ENCODE assay signal across 14 cellular contexts in genomic region chr2:45946023-45946422, GRCh38.
DNase-seq lines count a peak whose midpoint lies in the region; TF ChIP-seq lines count a peak whose summit lies in the region.
"Had no signal": no experiment of that assay in that cellular context is flagged by ENCODE, and none has a peak within 500 bp of the region (broad histone marks: within the 10 kb centered on the region; RNA-seq: fewer than 3 reads in every experiment).

No MANE protein-coding gene starts in this region.

- DNase-seq in HK-2 (ENCODE audit: unreplicated experiment), result peak; percentile 72
- DNase-seq in SW 1271 (lab: John Stamatoyannopoulos, UW), result peak; percentile 27 to 59
- DNase-seq in fibroblast of peridontal ligament (ENCODE audit: extremely low read depth), result peak; percentile 62
- DNase-seq in stomach, result peak; percentile 78
- no peak for DNase-seq in T-helper 2 cell treated with Interferon-gamma antibody and Interleukin-4, amounts not matched to agents 5 μg/mL and 100 μg/mL, for 36 hours (ENCODE audit: low spot score)
- DNase-seq in stimulated activated CD8-positive, alpha-beta memory T cell treated with anti-CD3 and anti-CD28 coated beads, Interleukin-4, amount 100 ng/mL, for 48 hours, result no peak
- no peak for DNase-seq in SKM-1 treated with dmso at 0.1 percent for 144 hours (lab: John Stamatoyannopoulos, UW; ENCODE audit: unreplicated experiment)
- no peak for DNase-seq in activated gamma-delta T cell treated with Interleukin-2 at 50 U/mL for 16 hours
- DNase-seq: activated naive CD8-positive, alpha-beta T cell treated with anti-CD3 and anti-CD28 coated beads, Interleukin-2, amount 10 ng/mL, durations not matched to agents 7 days and 5 days; effector memory CD8-positive, alpha-beta T cell; NCI-H1694 treated with DMSO at 0.1 percent for 48 hours; NCI-H748 treated with DMSO at 0.1 percent for 48 hours had no signal

- no peaks in the 10 kb centered on the region for H3K4me1 Mint-ChIP-seq in T-helper 2 cell treated with Interferon-gamma antibody and Interleukin-4, amounts not matched to agents 5 μg/mL and 100 μg/mL, for 36 hours (ENCODE audit: low read depth)
- H3K4me1 Mint-ChIP-seq: activated naive CD8-positive, alpha-beta T cell treated with anti-CD3 and anti-CD28 coated beads, Interleukin-2, amount 10 ng/mL, durations not matched to agents 7 days and 5 days had no signal

- H3K36me3 Mint-ChIP-seq in T-helper 2 cell treated with Interferon-gamma antibody and Interleukin-4, amounts not matched to agents 5 μg/mL and 100 μg/mL, for 36 hours (ENCODE audit: low read depth), result no peaks in the 10 kb centered on the region
- H3K36me3 Mint-ChIP-seq: activated naive CD8-positive, alpha-beta T cell treated with anti-CD3 and anti-CD28 coated beads, Interleukin-2, amount 10 ng/mL, durations not matched to agents 7 days and 5 days had no signal

- no peak overlapping the region for H3K4me3 ChIP-seq in stomach
- H3K4me3 ChIP-seq: suprapubic skin had no signal

- WGBS in stomach, 5 donors, result 30 to 70% (median 60%) methylated on average over 3 of the region's 3 CpGs

- peak overlapping the region in 4 of 5 donors; percentile 31 to 68 (median 44) for H3K27ac ChIP-seq in stomach
- H3K27ac ChIP-seq: suprapubic skin had no signal

- no peaks in the 10 kb centered on the region for H3K9me3 Mint-ChIP-seq in T-helper 2 cell treated with Interferon-gamma antibody and Interleukin-4, amounts not matched to agents 5 μg/mL and 100 μg/mL, for 36 hours
- H3K9me3 Mint-ChIP-seq: activated naive CD8-positive, alpha-beta T cell treated with anti-CD3 and anti-CD28 coated beads, Interleukin-2, amount 10 ng/mL, durations not matched to agents 7 days and 5 days; effector memory CD8-positive, alpha-beta T cell; T-helper 1 cell treated with Interleukin-12 subunit alpha and Interleukin-12 subunit beta and Interleukin-4 antibody, amounts not matched to agents 30 μg/mL and 1 μg/mL, for 36 hours had no signal

- H3K9me3 ChIP-seq in stomach, result no peaks in the 10 kb centered on the region
- H3K9me3 ChIP-seq: suprapubic skin had no signal

- H3K36me3 ChIP-seq in stomach, result no peaks in the 10 kb centered on the region
- H3K36me3 ChIP-seq: suprapubic skin had no signal

- peaks cover 7 to 52% (median 24%) of the 10 kb centered on the region in 4 donors for H3K4me1 ChIP-seq in stomach

- no peak for TF ChIP-seq POLR2A in stomach (IDR thresholded peaks at IDR 0.05)

- no peaks in the 10 kb centered on the region for H3K27me3 ChIP-seq in stomach
- H3K27me3 ChIP-seq: suprapubic skin had no signal

- no peak for TF ChIP-seq CTCF in stomach (IDR thresholded peaks at IDR 0.05)

- peaks cover 8% of the 10 kb centered on the region for H3K27me3 Mint-ChIP-seq in T-helper 2 cell treated with Interferon-gamma antibody and Interleukin-4, amounts not matched to agents 5 μg/mL and 100 μg/mL, for 36 hours (ENCODE audit: low read depth)
- H3K27me3 Mint-ChIP-seq: effector memory CD8-positive, alpha-beta T cell had no signal

- no peak overlapping the region for H3K4me3 Mint-ChIP-seq in T-helper 2 cell treated with Interferon-gamma antibody and Interleukin-4, amounts not matched to agents 5 μg/mL and 100 μg/mL, for 36 hours
- H3K4me3 Mint-ChIP-seq: activated naive CD8-positive, alpha-beta T cell treated with anti-CD3 and anti-CD28 coated beads, Interleukin-2, amount 10 ng/mL, durations not matched to agents 7 days and 5 days; effector memory CD8-positive, alpha-beta T cell; T-helper 1 cell treated with Interleukin-12 subunit alpha and Interleukin-12 subunit beta and Interleukin-4 antibody, amounts not matched to agents 30 μg/mL and 1 μg/mL, for 36 hours had no signal

- no peak overlapping the region for H3K27ac Mint-ChIP-seq in T-helper 2 cell treated with Interferon-gamma antibody and Interleukin-4, amounts not matched to agents 5 μg/mL and 100 μg/mL, for 36 hours
- H3K27ac Mint-ChIP-seq: activated naive CD8-positive, alpha-beta T cell treated with anti-CD3 and anti-CD28 coated beads, Interleukin-2, amount 10 ng/mL, durations not matched to agents 7 days and 5 days; effector memory CD8-positive, alpha-beta T cell; T-helper 1 cell treated with Interleukin-12 subunit alpha and Interleukin-12 subunit beta and Interleukin-4 antibody, amounts not matched to agents 30 μg/mL and 1 μg/mL, for 36 hours had no signal

- intact Hi-C loops in stomach (cut with DNase I; ENCODE audit: low total_unique reads), result no loop called here

- no peak for TF ChIP-seq EP300 in stomach (IDR thresholded peaks at IDR 0.05)

Comparison
In these comparisons a context has a peak if more than half of its experiments do, and no peak if none do; other contexts are left out.
1. DNase-seq: peak in HK-2 (single experiment), SW 1271 (2 of 2), fibroblast of peridontal ligament (single experiment) and stomach (single experiment); none in T-helper 2 cell treated with Interferon-gamma antibody and Interleukin-4, amounts not matched to agents 5 μg/mL and 100 μg/mL, for 36 hours (single experiment), stimulated activated CD8-positive, alpha-beta memory T cell treated with anti-CD3 and anti-CD28 coated beads, Interleukin-4, amount 100 ng/mL, for 48 hours (single experiment), SKM-1 treated with dmso at 0.1 percent for 144 hours (single experiment) and activated gamma-delta T cell treated with Interleukin-2 at 50 U/mL for 16 hours (single experiment).